22 cellular contexts compared by ENCODE assay signal in genomic region chr20:6232436-6232835, GRCh38.
"Had no signal": no experiment of that assay in that cellular context is flagged by ENCODE, and none has a peak within 500 bp of the region (broad histone marks: within the 10 kb centered on the region; RNA-seq: fewer than 3 reads in every experiment).

No MANE protein-coding gene starts in this region.

- H3K27me3 ChIP-seq: neutrophil, pancreas, right lobe of liver, sigmoid colon, stomach, thyroid gland, tibial nerve, upper lobe of right lung, uterus had no signal

- DNase-seq: naive thymus-derived CD8-positive, alpha-beta T cell; nephron progenitor cell; nucleus accumbens; pancreas; psoas muscle; right cardiac atrium; right lobe of liver; sigmoid colon; small intestine; stimulated activated CD4-positive, alpha-beta T cell treated with anti-CD3 and anti-CD28 coated beads, Interleukin-15, amount 100 ng/mL, for 24 hours; stimulated activated CD4-positive, alpha-beta T cell treated with anti-CD3 and anti-CD28 coated beads, Interleukin-2, amount 100 ng/mL, for 24 hours; stimulated activated CD4-positive, alpha-beta T cell treated with anti-CD3 and anti-CD28 coated beads, Interleukin-2, amount 100 ng/mL, for 48 hours; stimulated activated CD4-positive, alpha-beta T cell treated with anti-CD3 and anti-CD28 coated beads, Interleukin-4, amount 100 ng/mL, for 24 hours; stimulated activated naive B cell treated with anti-CD40 and anti-IgM and Interleukin-4, amounts not matched to agents 10 μg/mL and 1 μg/mL and 100 μg/mL, for 72 hours; stimulated activated naive CD4-positive, alpha-beta T cell treated with Interleukin-2 at 50 U/mL for 16 hours; stomach; thyroid gland; upper lobe of right lung; uterus had no signal

- H3K4me1 ChIP-seq: pancreas, psoas muscle, right lobe of liver, sigmoid colon, stomach, thyroid gland, tibial nerve, upper lobe of right lung, uterus had no signal

- H3K4me3 ChIP-seq: pancreas, psoas muscle, right lobe of liver, sigmoid colon, stomach, thoracic aorta, thyroid gland, tibial nerve, upper lobe of right lung, uterus had no signal

- H3K9me3 ChIP-seq: neutrophil, pancreas, psoas muscle, right lobe of liver, sigmoid colon, stomach, thoracic aorta, thyroid gland, tibial nerve, upper lobe of right lung, uterus had no signal

- H3K36me3 ChIP-seq: neutrophil, pancreas, right lobe of liver, sigmoid colon, stomach, thoracic aorta, thyroid gland, tibial nerve, upper lobe of right lung, uterus had no signal

- H3K27ac ChIP-seq: neutrophil, pancreas, psoas muscle, right lobe of liver, sigmoid colon, stomach, thoracic aorta, thyroid gland, tibial nerve, upper lobe of right lung, uterus had no signal
